1 cellular context compared by ENCODE assay signal in the genomic region with DNA sequence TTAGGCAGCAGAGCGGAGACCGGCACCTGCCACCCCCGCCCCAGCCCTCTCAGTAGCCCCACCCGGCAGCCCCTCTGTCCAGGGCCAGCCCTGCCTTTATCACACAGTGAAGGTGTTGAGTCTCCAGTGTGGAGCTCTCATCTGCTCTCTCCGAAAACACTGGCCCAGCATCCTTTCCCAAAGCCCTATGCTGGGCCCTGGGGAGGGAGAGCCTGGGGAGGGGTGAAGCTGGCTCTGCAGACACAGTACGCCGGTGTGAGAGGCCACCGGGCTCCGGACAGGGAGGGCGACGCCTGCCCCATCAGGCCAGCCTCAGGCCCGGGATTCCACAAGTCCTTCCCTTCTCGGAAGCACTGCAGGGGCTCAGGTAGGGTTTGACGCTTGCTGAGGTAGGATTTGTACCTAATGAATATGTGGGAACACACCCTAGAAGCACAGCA.
TF ChIP-seq lines count a peak whose summit lies in the region.

No MANE protein-coding gene starts in this region.

TF ChIP-seq in WTC11, 78 proteins besides CTCF, POLR2A, EP300 and RAD21 (continued from another document):
- TF ChIP-seq, protein P1, sequence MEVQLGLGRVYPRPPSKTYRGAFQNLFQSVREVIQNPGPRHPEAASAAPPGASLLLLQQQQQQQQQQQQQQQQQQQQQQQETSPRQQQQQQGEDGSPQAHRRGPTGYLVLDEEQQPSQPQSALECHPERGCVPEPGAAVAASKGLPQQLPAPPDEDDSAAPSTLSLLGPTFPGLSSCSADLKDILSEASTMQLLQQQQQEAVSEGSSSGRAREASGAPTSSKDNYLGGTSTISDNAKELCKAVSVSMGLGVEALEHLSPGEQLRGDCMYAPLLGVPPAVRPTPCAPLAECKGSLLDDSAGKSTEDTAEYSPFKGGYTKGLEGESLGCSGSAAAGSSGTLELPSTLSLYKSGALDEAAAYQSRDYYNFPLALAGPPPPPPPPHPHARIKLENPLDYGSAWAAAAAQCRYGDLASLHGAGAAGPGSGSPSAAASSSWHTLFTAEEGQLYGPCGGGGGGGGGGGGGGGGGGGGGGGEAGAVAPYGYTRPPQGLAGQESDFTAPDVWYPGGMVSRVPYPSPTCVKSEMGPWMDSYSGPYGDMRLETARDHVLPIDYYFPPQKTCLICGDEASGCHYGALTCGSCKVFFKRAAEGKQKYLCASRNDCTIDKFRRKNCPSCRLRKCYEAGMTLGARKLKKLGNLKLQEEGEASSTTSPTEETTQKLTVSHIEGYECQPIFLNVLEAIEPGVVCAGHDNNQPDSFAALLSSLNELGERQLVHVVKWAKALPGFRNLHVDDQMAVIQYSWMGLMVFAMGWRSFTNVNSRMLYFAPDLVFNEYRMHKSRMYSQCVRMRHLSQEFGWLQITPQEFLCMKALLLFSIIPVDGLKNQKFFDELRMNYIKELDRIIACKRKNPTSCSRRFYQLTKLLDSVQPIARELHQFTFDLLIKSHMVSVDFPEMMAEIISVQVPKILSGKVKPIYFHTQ (CRISPR knock-in tag; IDR thresholded peaks at IDR 0.05): no peak
- TF ChIP-seq EMX1 (CRISPR knock-in tag; IDR thresholded peaks at IDR 0.05): no peak
- TF ChIP-seq, protein P2, sequence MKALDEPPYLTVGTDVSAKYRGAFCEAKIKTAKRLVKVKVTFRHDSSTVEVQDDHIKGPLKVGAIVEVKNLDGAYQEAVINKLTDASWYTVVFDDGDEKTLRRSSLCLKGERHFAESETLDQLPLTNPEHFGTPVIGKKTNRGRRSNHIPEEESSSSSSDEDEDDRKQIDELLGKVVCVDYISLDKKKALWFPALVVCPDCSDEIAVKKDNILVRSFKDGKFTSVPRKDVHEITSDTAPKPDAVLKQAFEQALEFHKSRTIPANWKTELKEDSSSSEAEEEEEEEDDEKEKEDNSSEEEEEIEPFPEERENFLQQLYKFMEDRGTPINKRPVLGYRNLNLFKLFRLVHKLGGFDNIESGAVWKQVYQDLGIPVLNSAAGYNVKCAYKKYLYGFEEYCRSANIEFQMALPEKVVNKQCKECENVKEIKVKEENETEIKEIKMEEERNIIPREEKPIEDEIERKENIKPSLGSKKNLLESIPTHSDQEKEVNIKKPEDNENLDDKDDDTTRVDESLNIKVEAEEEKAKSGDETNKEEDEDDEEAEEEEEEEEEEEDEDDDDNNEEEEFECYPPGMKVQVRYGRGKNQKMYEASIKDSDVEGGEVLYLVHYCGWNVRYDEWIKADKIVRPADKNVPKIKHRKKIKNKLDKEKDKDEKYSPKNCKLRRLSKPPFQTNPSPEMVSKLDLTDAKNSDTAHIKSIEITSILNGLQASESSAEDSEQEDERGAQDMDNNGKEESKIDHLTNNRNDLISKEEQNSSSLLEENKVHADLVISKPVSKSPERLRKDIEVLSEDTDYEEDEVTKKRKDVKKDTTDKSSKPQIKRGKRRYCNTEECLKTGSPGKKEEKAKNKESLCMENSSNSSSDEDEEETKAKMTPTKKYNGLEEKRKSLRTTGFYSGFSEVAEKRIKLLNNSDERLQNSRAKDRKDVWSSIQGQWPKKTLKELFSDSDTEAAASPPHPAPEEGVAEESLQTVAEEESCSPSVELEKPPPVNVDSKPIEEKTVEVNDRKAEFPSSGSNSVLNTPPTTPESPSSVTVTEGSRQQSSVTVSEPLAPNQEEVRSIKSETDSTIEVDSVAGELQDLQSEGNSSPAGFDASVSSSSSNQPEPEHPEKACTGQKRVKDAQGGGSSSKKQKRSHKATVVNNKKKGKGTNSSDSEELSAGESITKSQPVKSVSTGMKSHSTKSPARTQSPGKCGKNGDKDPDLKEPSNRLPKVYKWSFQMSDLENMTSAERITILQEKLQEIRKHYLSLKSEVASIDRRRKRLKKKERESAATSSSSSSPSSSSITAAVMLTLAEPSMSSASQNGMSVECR (CRISPR knock-in tag; IDR thresholded peaks at IDR 0.05; ENCODE audit: borderline replicate concordance): no peak
- TF ChIP-seq, protein P3, sequence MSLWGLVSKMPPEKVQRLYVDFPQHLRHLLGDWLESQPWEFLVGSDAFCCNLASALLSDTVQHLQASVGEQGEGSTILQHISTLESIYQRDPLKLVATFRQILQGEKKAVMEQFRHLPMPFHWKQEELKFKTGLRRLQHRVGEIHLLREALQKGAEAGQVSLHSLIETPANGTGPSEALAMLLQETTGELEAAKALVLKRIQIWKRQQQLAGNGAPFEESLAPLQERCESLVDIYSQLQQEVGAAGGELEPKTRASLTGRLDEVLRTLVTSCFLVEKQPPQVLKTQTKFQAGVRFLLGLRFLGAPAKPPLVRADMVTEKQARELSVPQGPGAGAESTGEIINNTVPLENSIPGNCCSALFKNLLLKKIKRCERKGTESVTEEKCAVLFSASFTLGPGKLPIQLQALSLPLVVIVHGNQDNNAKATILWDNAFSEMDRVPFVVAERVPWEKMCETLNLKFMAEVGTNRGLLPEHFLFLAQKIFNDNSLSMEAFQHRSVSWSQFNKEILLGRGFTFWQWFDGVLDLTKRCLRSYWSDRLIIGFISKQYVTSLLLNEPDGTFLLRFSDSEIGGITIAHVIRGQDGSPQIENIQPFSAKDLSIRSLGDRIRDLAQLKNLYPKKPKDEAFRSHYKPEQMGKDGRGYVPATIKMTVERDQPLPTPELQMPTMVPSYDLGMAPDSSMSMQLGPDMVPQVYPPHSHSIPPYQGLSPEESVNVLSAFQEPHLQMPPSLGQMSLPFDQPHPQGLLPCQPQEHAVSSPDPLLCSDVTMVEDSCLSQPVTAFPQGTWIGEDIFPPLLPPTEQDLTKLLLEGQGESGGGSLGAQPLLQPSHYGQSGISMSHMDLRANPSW (CRISPR knock-in tag; conservative IDR thresholded peaks at IDR 0.05; ENCODE audit: low read depth): no peak
- TF ChIP-seq ZNF263 (CRISPR knock-in tag; IDR thresholded peaks at IDR 0.05; ENCODE audit: low read depth): no peak
- TF ChIP-seq, protein P4, sequence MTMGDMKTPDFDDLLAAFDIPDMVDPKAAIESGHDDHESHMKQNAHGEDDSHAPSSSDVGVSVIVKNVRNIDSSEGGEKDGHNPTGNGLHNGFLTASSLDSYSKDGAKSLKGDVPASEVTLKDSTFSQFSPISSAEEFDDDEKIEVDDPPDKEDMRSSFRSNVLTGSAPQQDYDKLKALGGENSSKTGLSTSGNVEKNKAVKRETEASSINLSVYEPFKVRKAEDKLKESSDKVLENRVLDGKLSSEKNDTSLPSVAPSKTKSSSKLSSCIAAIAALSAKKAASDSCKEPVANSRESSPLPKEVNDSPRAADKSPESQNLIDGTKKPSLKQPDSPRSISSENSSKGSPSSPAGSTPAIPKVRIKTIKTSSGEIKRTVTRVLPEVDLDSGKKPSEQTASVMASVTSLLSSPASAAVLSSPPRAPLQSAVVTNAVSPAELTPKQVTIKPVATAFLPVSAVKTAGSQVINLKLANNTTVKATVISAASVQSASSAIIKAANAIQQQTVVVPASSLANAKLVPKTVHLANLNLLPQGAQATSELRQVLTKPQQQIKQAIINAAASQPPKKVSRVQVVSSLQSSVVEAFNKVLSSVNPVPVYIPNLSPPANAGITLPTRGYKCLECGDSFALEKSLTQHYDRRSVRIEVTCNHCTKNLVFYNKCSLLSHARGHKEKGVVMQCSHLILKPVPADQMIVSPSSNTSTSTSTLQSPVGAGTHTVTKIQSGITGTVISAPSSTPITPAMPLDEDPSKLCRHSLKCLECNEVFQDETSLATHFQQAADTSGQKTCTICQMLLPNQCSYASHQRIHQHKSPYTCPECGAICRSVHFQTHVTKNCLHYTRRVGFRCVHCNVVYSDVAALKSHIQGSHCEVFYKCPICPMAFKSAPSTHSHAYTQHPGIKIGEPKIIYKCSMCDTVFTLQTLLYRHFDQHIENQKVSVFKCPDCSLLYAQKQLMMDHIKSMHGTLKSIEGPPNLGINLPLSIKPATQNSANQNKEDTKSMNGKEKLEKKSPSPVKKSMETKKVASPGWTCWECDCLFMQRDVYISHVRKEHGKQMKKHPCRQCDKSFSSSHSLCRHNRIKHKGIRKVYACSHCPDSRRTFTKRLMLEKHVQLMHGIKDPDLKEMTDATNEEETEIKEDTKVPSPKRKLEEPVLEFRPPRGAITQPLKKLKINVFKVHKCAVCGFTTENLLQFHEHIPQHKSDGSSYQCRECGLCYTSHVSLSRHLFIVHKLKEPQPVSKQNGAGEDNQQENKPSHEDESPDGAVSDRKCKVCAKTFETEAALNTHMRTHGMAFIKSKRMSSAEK (CRISPR knock-in tag; IDR thresholded peaks at IDR 0.05; ENCODE audit: borderline replicate concordance): no peak
- TF ChIP-seq, protein P5, sequence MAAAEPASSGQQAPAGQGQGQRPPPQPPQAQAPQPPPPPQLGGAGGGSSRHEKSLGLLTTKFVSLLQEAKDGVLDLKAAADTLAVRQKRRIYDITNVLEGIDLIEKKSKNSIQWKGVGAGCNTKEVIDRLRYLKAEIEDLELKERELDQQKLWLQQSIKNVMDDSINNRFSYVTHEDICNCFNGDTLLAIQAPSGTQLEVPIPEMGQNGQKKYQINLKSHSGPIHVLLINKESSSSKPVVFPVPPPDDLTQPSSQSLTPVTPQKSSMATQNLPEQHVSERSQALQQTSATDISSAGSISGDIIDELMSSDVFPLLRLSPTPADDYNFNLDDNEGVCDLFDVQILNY (CRISPR knock-in tag; IDR thresholded peaks at IDR 0.05): no peak
